Comparison of ENCODE assay signal across 14 cellular contexts in the genomic region with DNA sequence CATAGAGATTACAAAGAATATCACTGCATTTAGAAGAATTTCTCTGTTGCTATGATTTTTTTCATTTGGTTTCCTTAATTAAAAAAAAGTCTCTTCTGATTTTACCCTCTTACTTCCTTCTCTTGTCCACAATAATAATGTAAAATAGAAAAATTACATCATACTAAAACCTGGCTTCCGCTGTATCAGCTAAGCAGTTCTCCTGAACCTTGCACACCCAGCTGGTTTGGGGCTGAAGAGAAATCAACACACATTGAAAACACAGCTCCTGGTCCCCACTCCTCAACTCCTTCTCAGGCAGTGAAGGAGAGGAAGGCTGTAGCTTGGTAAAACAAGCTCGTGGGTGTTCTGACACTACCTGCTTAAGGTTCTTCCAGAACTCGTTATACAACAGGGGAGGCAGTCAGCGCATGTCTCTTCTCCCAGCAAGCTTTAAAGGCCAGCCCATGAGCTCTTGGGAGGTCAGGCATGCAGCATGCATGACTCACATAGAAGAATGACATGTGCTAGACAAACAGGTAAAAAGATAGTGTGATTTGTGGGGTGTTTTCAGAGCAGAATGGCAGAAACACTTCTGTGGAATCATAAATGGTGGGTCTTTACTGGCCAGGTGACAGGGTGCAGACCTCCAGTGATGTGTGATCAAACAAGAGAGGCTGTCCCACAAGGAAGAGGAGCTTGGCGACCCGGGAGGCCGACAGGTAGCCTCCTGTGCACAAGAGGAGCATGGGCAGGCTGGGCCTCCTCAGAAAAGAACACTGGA.
DNase-seq lines count a peak whose midpoint lies in the region; ATAC-seq and TF ChIP-seq lines count a peak whose summit lies in the region.
"Had no signal": no experiment of that assay in that cellular context is flagged by ENCODE, and none has a peak within 500 bp of the region (broad histone marks: within the 10 kb centered on the region; RNA-seq: fewer than 3 reads in every experiment).

No MANE protein-coding gene starts in this region.

- H3K9me2 ChIP-seq in PC-3 (replicated peaks; ENCODE audit: low read length): no peaks in the 10 kb centered on the region

- CTCF ChIA-PET in Caco-2 (lab: Charles Lee) (interaction anchor here (0.6 to 0.8 kb wide), 2 partner anchors 20 to 558 kb away, joined by 4 to 5 read pairs; no protein-coding TSS in a partner anchor), PC-3 (lab: Charles Lee) (no interaction called here)

- no peak overlapping the region for H4K12ac ChIP-seq in trophoblast cell (ENCODE audit: low read depth, low read length)

- POLR2A ChIA-PET in Caco-2 (lab: Charles Lee) (no interaction called here), PC-3 (lab: Charles Lee; ENCODE audit: unreplicated experiment) (interaction anchor here (0.6 kb wide), 1 partner anchor 1633 kb away, joined by 4 read pairs; no protein-coding TSS in a partner anchor)

- H3K9me3 ChIP-seq in Caco-2 (no peaks in the 10 kb centered on the region), PC-3 (ENCODE audit: low read length) (no peaks in the 10 kb centered on the region), trophoblast cell (ENCODE audit: insufficient read depth, low read depth, low read length) (peaks cover 3% of the 10 kb centered on the region)
- H3K9me3 ChIP-seq: heart right ventricle had no signal

- peaks cover 6% of the 10 kb centered on the region for H3K36me3 ChIP-seq in Caco-2 (ENCODE audit: control insufficient read depth, insufficient read depth, low read length)
- H3K36me3 ChIP-seq in PC-3 (ENCODE audit: low read depth, low read length): peaks cover 21% of the 10 kb centered on the region
- H3K36me3 ChIP-seq in trophoblast cell (ENCODE audit: control insufficient read depth in 1 of 2, insufficient read depth in 2 of 2, low read length in 2 of 2): peaks cover 22 to 31% of the 10 kb centered on the region in 2 experiments

- H3K4me3 ChIP-seq in Caco-2 (ENCODE audit: low read depth, low read length) (no peak overlapping the region), PC-3 (ENCODE audit: low read length) (no peak overlapping the region), trophoblast cell (ENCODE audit: low read depth, low read length) (no peak overlapping the region)
- H3K4me3 ChIP-seq: heart right ventricle had no signal

- WGBS in trophoblast cell (ENCODE audit: extremely low coverage, insufficient coverage, insufficient read length): no CpG with 5 or more reads among the region's 7 CpGs

- H3K27ac ChIP-seq in PC-3 (ENCODE audit: low read length) (no peak overlapping the region), trophoblast cell (ENCODE audit: low read depth, low read length) (peak overlapping the region; percentile 20)
- H3K27ac ChIP-seq: C4-2B, heart right ventricle had no signal

- H3K23ac ChIP-seq in trophoblast cell (ENCODE audit: low read length): no peak overlapping the region

- H3K4me3 Mint-ChIP-seq in Caco-2 (ENCODE audit: unreplicated experiment): no peak overlapping the region
- H3K4me3 Mint-ChIP-seq: stimulated activated naive B cell treated with anti-CD40 and anti-IgM and Interleukin-4, amounts not matched to agents 10 μg/mL and 1 μg/mL and 100 μg/mL, for 72 hours had no signal

- H3K18ac ChIP-seq in trophoblast cell (ENCODE audit: low read length): no peak overlapping the region

- no peaks in the 10 kb centered on the region for H3F3A ChIP-seq in PC-3 (ENCODE audit: low read length, unreplicated experiment)

- peak; percentile 57 to 60 for DNase-seq in Caco-2
- peak; percentile 68 for DNase-seq in PC-3
- peak; percentile 70 to 82 for DNase-seq in trophoblast cell
- DNase-seq in SHP77 (lab: John Stamatoyannopoulos, UW): no peak
- DNase-seq in T1000 (lab: John Stamatoyannopoulos, UW): no peak
- DNase-seq: aorta; heart right ventricle; posterior cingulate gyrus; stimulated activated CD4-positive, alpha-beta T cell treated with anti-CD3 and anti-CD28 coated beads, Interleukin-2, amount 100 ng/mL, for 24 hours; stimulated activated naive B cell treated with anti-CD40 and anti-IgM and Interleukin-4, amounts not matched to agents 10 μg/mL and 1 μg/mL and 100 μg/mL, for 72 hours had no signal

- no peaks in the 10 kb centered on the region for H3K79me1 ChIP-seq in trophoblast cell (ENCODE audit: low read length)

- H4K20me1 ChIP-seq in PC-3 (ENCODE audit: low read length): no peaks in the 10 kb centered on the region

- H2AFZ ChIP-seq in PC-3 (ENCODE audit: low read length): no peak overlapping the region
- no peak overlapping the region for H2AFZ ChIP-seq in trophoblast cell (ENCODE audit: insufficient read depth, low read length, poor library complexity)

- TF ChIP-seq CTCF in Caco-2 (IDR thresholded peaks at IDR 0.05; ENCODE audit: insufficient read depth in 1 of 2, low read depth in 1 of 2, low read length in 1 of 2, severe bottlenecking in 1 of 2, unreplicated experiment in 1 of 2) (no peak), PC-3 (conservative IDR thresholded peaks at IDR 0.05; ENCODE audit: low read depth, low read length) (no peak)

- H2BK12ac ChIP-seq in trophoblast cell (ENCODE audit: low read length): no peak overlapping the region

- H3K27ac Mint-ChIP-seq in Caco-2 (ENCODE audit: unreplicated experiment): peak overlapping the region; percentile 69

- no peak overlapping the region for H4K8ac ChIP-seq in trophoblast cell (ENCODE audit: low read depth, low read length)

- H3K9ac ChIP-seq in PC-3 (ENCODE audit: low read length): no peak overlapping the region
- H3K9ac ChIP-seq in trophoblast cell (ENCODE audit: low read length): no peak overlapping the region

- no peaks in the 10 kb centered on the region for H3K27me3 Mint-ChIP-seq in Caco-2 (ENCODE audit: insufficient read depth, unreplicated experiment)
- H3K27me3 Mint-ChIP-seq: stimulated activated naive B cell treated with anti-CD40 and anti-IgM and Interleukin-4, amounts not matched to agents 10 μg/mL and 1 μg/mL and 100 μg/mL, for 72 hours had no signal

- peaks cover 51% of the 10 kb centered on the region for H3K36me3 Mint-ChIP-seq in Caco-2 (ENCODE audit: insufficient read depth, unreplicated experiment)

- no peak overlapping the region for H3K4ac ChIP-seq in trophoblast cell (ENCODE audit: low read depth, low read length)

- intact Hi-C loops in Caco-2 (cut with micrococcal nuclease; ENCODE audit: unreplicated experiment) (loop anchor here (5.0 kb wide), 2 partner anchors 37 to 67 kb away; a partner anchor contains a TSS), PC-3 (cut with micrococcal nuclease) (no loop called here)

- no peak overlapping the region for H3K14ac ChIP-seq in trophoblast cell (ENCODE audit: low read length)

- H3K4me1 ChIP-seq in Caco-2 (peaks cover 58% of the 10 kb centered on the region), PC-3 (ENCODE audit: insufficient read depth, low read length) (peaks cover 10% of the 10 kb centered on the region), trophoblast cell (ENCODE audit: control insufficient read depth in 1 of 2, insufficient read depth in 2 of 2, low read length in 2 of 2) (peaks cover 6 to 11% of the 10 kb centered on the region in 2 experiments)

- H3K4me1 Mint-ChIP-seq in Caco-2 (ENCODE audit: low read depth, unreplicated experiment): peaks cover 50% of the 10 kb centered on the region

- no peak overlapping the region for H2AK5ac ChIP-seq in trophoblast cell (ENCODE audit: low read length)

- H4K91ac ChIP-seq in trophoblast cell (ENCODE audit: low read depth, low read length): no peak overlapping the region

- H3K27me3 ChIP-seq in Caco-2 (replicated peaks; ENCODE audit: control insufficient read depth, insufficient read depth, low read length): no peaks in the 10 kb centered on the region
- H3K27me3 ChIP-seq in PC-3 (ENCODE audit: low read length): no peaks in the 10 kb centered on the region
- H3K27me3 ChIP-seq in trophoblast cell (ENCODE audit: insufficient read depth, low read length): no peaks in the 10 kb centered on the region
- H3K27me3 ChIP-seq: heart right ventricle had no signal

- peak overlapping the region; percentile 54 for H2BK5ac ChIP-seq in trophoblast cell (ENCODE audit: low read depth, low read length, poor library complexity)

- H3K4me2 ChIP-seq in PC-3 (ENCODE audit: low read length) (no peak overlapping the region), trophoblast cell (ENCODE audit: low read length) (no peak overlapping the region)

- no peak overlapping the region for H2BK120ac ChIP-seq in trophoblast cell (ENCODE audit: insufficient read depth, low read length, poor library complexity)

- BruUV-seq in Caco-2 (replicated peaks; lab: Mats Ljungman, UMichigan) (no TSS peak), PC-3 (replicated peaks; lab: Mats Ljungman, UMichigan) (no TSS peak)

- no peaks in the 10 kb centered on the region for H3K9me3 Mint-ChIP-seq in Caco-2 (ENCODE audit: unreplicated experiment)
- H3K9me3 Mint-ChIP-seq: stimulated activated naive B cell treated with anti-CD40 and anti-IgM and Interleukin-4, amounts not matched to agents 10 μg/mL and 1 μg/mL and 100 μg/mL, for 72 hours had no signal

- ATAC-seq in PC-3 (peak; percentile 74), esophagus mucosa (peak; percentile 97), GM21447 (IDR thresholded peaks at IDR 0.05; ENCODE audit: unreplicated experiment) (no peak), HG02981 (IDR thresholded peaks at IDR 0.05; ENCODE audit: unreplicated experiment) (no peak)
- ATAC-seq: heart right ventricle; stimulated activated naive B cell treated with anti-CD40 and anti-IgM and Interleukin-4, amounts not matched to agents 10 μg/mL and 1 μg/mL and 100 μg/mL, for 72 hours had no signal

- 0 out of 2 replicates have a peak, but pooled peaks cover under 1% of the 10 kb centered on the region for H3K79me2 ChIP-seq in PC-3 (ENCODE audit: low read length)
- no peaks in the 10 kb centered on the region for H3K79me2 ChIP-seq in trophoblast cell (ENCODE audit: control insufficient read depth, insufficient read depth, low read length, poor library complexity)

Comparison
In these comparisons a context has a peak if more than half of its experiments do, and no peak if none do; other contexts are left out.
1. DNase-seq: peak in Caco-2 (2 of 2), PC-3 (single experiment) and trophoblast cell (2 of 2); none in SHP77 (0 of 2) and T1000 (single experiment).
2. ATAC-seq: peak in PC-3 (single experiment) and esophagus mucosa (single experiment); none in GM21447 (single experiment) and HG02981 (single experiment).